In the genomic region with DNA sequence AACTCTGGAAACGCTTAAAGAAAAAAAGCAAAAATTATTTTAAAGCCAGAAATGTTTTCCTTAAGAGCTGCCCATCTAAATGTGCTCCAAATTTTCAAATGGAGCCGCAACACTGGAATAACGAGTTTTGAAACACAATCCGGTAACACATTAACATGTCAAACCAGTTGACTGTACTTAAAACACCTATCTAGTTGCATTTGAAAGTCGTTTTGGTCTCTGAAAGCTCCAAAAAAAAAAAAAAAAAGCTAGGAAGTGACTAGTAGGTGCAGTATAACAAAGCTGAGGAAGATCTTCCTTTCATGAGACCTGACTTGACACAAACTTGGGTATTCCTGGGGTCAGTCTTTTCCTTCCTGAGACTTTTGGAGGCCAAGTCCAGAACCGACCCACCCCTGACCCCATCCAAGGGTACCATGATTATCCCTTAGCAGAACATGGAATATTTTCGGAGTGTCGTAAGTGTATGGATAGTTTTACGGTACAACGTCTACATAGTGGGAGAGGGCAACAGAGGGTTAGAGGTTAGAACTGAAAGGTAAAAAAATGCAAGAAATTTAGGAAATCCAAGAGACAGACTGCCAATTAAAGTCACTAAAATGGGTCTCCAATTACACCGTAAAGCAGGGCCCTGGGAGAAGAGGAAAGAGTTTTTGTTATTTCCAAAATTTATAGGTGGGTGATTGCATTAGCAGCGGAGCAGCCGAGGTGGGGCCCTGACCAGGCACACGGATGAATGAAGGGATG, we compare ENCODE assay signal across 1 cellular context.
TF ChIP-seq lines count a peak whose summit lies in the region.

No MANE protein-coding gene starts in this region.

TF ChIP-seq in HepG2, 621 proteins besides CTCF, POLR2A, EP300 and RAD21 (continued from another document):
- TF ChIP-seq, protein P1, sequence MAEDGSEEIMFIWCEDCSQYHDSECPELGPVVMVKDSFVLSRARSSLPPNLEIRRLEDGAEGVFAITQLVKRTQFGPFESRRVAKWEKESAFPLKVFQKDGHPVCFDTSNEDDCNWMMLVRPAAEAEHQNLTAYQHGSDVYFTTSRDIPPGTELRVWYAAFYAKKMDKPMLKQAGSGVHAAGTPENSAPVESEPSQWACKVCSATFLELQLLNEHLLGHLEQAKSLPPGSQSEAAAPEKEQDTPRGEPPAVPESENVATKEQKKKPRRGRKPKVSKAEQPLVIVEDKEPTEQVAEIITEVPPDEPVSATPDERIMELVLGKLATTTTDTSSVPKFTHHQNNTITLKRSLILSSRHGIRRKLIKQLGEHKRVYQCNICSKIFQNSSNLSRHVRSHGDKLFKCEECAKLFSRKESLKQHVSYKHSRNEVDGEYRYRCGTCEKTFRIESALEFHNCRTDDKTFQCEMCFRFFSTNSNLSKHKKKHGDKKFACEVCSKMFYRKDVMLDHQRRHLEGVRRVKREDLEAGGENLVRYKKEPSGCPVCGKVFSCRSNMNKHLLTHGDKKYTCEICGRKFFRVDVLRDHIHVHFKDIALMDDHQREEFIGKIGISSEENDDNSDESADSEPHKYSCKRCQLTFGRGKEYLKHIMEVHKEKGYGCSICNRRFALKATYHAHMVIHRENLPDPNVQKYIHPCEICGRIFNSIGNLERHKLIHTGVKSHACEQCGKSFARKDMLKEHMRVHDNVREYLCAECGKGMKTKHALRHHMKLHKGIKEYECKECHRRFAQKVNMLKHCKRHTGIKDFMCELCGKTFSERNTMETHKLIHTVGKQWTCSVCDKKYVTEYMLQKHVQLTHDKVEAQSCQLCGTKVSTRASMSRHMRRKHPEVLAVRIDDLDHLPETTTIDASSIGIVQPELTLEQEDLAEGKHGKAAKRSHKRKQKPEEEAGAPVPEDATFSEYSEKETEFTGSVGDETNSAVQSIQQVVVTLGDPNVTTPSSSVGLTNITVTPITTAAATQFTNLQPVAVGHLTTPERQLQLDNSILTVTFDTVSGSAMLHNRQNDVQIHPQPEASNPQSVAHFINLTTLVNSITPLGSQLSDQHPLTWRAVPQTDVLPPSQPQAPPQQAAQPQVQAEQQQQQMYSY (CRISPR knock-in tag; IDR thresholded peaks at IDR 0.05): no peak
- TF ChIP-seq GFI1 (CRISPR knock-in tag; IDR thresholded peaks at IDR 0.05; ENCODE audit: borderline replicate concordance) (no peak; the same call in 1 of the 2 replicates), ZNF20 (CRISPR knock-in tag; IDR thresholded peaks at IDR 0.05) (0 out of 2 replicates have a peak, but pooled peaks have one; percentile 48), UBTF (CRISPR knock-in tag; IDR thresholded peaks at IDR 0.05) (peak; percentile 7; the same call in 1 of the 2 replicates), ZNF740 (CRISPR knock-in tag; IDR thresholded peaks at IDR 0.05) (no peak)
